In the genomic region with DNA sequence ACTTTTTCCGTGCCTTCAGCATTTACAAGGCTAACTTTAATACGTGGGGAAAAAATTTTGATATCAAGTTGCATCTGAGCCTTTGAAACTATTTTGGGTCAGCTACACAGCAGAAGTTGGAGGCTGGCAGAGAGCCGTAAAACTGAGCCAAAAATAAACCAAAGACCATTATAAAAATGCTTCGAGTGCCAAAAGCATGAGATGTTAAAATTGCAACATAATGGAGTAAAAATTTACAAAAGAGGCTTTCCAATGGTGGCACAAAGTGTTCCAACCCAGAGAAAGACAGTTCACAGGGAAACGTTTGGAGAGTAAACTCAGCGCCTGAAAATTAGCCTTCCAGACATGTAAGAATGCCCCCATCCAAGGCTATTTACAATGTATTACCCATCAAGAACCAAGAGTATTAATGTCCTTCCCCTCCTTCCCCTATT, we compare ENCODE assay signal across 11 cellular contexts.
DNase-seq lines count a peak whose midpoint lies in the region; ATAC-seq and TF ChIP-seq lines count a peak whose summit lies in the region.
"Had no signal": no experiment of that assay in that cellular context is flagged by ENCODE, and none has a peak within 500 bp of the region (broad histone marks: within the 10 kb centered on the region; RNA-seq: fewer than 3 reads in every experiment).

No MANE protein-coding gene starts in this region.

- ATAC-seq in GM18517 (IDR thresholded peaks at IDR 0.05; ENCODE audit: unreplicated experiment) (no peak), GM19023 (IDR thresholded peaks at IDR 0.05; ENCODE audit: unreplicated experiment) (no peak)
- ATAC-seq: Panc1; stimulated activated memory B cell treated with anti-CD40 and anti-IgM and Interleukin-4, amounts not matched to agents 10 μg/mL and 1 μg/mL and 100 μg/mL, for 72 hours had no signal

- TF ChIP-seq CTCF in astrocyte of the cerebellum (IDR thresholded peaks at IDR 0.05; ENCODE audit: low read depth, low read length, missing control alignments), result no peak

- H3K79me2 ChIP-seq in GM23248 (ENCODE audit: insufficient read depth), result no peaks in the 10 kb centered on the region

- DNase-seq in GM23248 (peak; percentile 68), astrocyte of the cerebellum (ENCODE audit: low read depth) (peak; percentile 87), hepatic stellate cell (ENCODE audit: low spot score) (peak; percentile 37), superior temporal gyrus (ENCODE audit: extremely low spot score) (peak; percentile 64), GOT3 (lab: John Stamatoyannopoulos, UW) (no peak), NCI-H1105 treated with DMSO at 0.1 percent for 48 hours (lab: John Stamatoyannopoulos, UW) (no peak)
- DNase-seq: activated T-cell treated with anti-CD3 and anti-CD28 coated beads, Interleukin-2, amount 50 U/mL, for 1 hour had no signal

- no peak overlapping the region for H2AFZ ChIP-seq in GM23248

- WGBS in GM23248 (ENCODE audit: low coverage in 1 of 2, low lambda C conversion rate in 2 of 2, missing lambda C conversion rate in 2 of 2), 2 experiments, result 2 to 4% methylated on average over 6 of the region's 6 CpGs

- H3K9me3 ChIP-seq in GM23248 (ENCODE audit: low read depth), result no peaks in the 10 kb centered on the region

- H4K20me1 ChIP-seq in GM23248 (ENCODE audit: insufficient read depth), result no peaks in the 10 kb centered on the region

- H3K27me3 ChIP-seq in GM23248 (replicated peaks; ENCODE audit: insufficient read depth), result peaks cover 32% of the 10 kb centered on the region; the same call in 1 of the 2 replicates

- H3K4me2 ChIP-seq in GM23248 (ENCODE audit: unreplicated experiment), result peak overlapping the region; percentile 60

- H3K4me3 ChIP-seq in GM23248 (peak overlapping the region; percentile 1; the same call in 1 of the 2 replicates), astrocyte of the cerebellum (ENCODE audit: low read depth, low read length) (no peak overlapping the region)

- no peak overlapping the region for H3K9ac ChIP-seq in GM23248

- H3K4me1 ChIP-seq in GM23248 (ENCODE audit: insufficient read depth), result peaks cover 13% of the 10 kb centered on the region

- no peaks in the 10 kb centered on the region for H3K9me2 ChIP-seq in GM23248 (ENCODE audit: insufficient read depth)

- no peak overlapping the region for H3K27ac ChIP-seq in GM23248

- H3F3A ChIP-seq in GM23248 (ENCODE audit: insufficient read depth), result peaks cover 10% of the 10 kb centered on the region; the same call in 1 of the 2 replicates

- in situ Hi-C loops in GM23248 (cut with MboI) (no loop called here), astrocyte of the cerebellum (cut with HindIII; ENCODE audit: low sequenced_read_pairs) (no loop called here)

- no peaks in the 10 kb centered on the region for H3K36me3 ChIP-seq in GM23248 (ENCODE audit: low read depth)

Comparison
In these comparisons a context has a peak if more than half of its experiments do, and no peak if none do; other contexts are left out.
1. DNase-seq: peak in GM23248 (single experiment), astrocyte of the cerebellum (single experiment), hepatic stellate cell (single experiment) and superior temporal gyrus (single experiment); none in GOT3 (single experiment) and NCI-H1105 treated with DMSO at 0.1 percent for 48 hours (single experiment).